1 cellular context compared by ENCODE assay signal in the genomic region with DNA sequence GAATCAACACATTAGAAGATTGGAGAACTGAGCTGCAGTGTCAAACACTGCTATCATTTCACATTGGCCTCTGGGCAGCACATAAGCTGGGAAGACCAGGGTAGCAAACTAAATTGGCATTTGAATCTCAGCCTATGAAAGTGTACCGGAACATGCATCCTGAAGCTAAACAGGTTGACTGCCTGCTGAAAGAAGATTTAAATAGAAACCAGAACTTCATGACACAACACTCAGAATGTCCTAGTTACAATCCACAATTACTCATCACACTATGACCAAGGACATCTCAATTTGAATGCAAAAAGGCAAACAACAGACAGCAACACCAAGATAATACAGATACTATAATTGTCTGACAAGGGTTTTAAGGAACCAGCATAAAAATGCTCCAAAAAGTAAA.
TF ChIP-seq lines count a peak whose summit lies in the region.

No MANE protein-coding gene starts in this region.

TF ChIP-seq in SK-N-SH, 30 proteins besides CTCF, POLR2A, EP300 and RAD21 (continued from another document):
- TF ChIP-seq, protein P1, sequence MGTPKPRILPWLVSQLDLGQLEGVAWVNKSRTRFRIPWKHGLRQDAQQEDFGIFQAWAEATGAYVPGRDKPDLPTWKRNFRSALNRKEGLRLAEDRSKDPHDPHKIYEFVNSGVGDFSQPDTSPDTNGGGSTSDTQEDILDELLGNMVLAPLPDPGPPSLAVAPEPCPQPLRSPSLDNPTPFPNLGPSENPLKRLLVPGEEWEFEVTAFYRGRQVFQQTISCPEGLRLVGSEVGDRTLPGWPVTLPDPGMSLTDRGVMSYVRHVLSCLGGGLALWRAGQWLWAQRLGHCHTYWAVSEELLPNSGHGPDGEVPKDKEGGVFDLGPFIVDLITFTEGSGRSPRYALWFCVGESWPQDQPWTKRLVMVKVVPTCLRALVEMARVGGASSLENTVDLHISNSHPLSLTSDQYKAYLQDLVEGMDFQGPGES (IDR thresholded peaks at IDR 0.05; ENCODE audit: low read depth, low read length), result no peak
- no peak for TF ChIP-seq NRF1 (IDR thresholded peaks at IDR 0.05; ENCODE audit: low read depth, low read length)
